7 cellular contexts compared by ENCODE assay signal in genomic region chr7:1569440-1569832, GRCh38. TPM values are rescaled to one million over a fixed set of nuclear protein-coding genes. Genes with fewer than 3 reads are reported as not detected.
DNase-seq lines count a peak whose midpoint lies in the region; ATAC-seq and TF ChIP-seq lines count a peak whose summit lies in the region.

No MANE protein-coding gene starts in this region.

- H3K4me2 ChIP-seq in HCT116 (ENCODE audit: low read length): peak overlapping the region; percentile 93
- H3K4me2 ChIP-seq in hepatocyte: peak overlapping the region; percentile 84

- H3K9me3 ChIP-seq in HCT116 (ENCODE audit: control insufficient read depth in 1 of 2, insufficient read depth in 1 of 2, low read depth in 1 of 2, low read length in 2 of 2): no peaks in the 10 kb centered on the region
- H3K9me3 ChIP-seq in T-helper 17 cell (ENCODE audit: control insufficient read depth, low read length, poor library complexity, severe bottlenecking): no peaks in the 10 kb centered on the region
- no peaks in the 10 kb centered on the region for H3K9me3 ChIP-seq in hepatocyte (ENCODE audit: low read depth)
- no peaks in the 10 kb centered on the region for H3K9me3 ChIP-seq in stomach smooth muscle (ENCODE audit: control insufficient read depth in 2 of 2, low read length in 2 of 2)

- peak overlapping the region; percentile 90 for H3K4me3 Mint-ChIP-seq in T-helper 17 cell

- TF ChIP-seq RAD21 in HCT116 (IDR thresholded peaks at IDR 0.05; ENCODE audit: low read depth): no peak

- H3K27me3 Mint-ChIP-seq in T-helper 17 cell: no peaks in the 10 kb centered on the region

- ATAC-seq in HCT116 (no peak; the same call in 1 of the 2 replicates), T-helper 17 cell (peak; percentile 48)

- no TSS peak for BruUV-seq in HCT116 (replicated peaks; lab: Mats Ljungman, UMichigan)

- POLR2A ChIA-PET in HCT116 (lab: Charles Lee): interaction anchor here (0.8 kb wide), 1 partner anchor 1251 kb away, joined by 3 read pairs; no protein-coding TSS in a partner anchor

- H3K4me3 ChIP-seq in HCT116 (replicated peaks in 1 of 2; ENCODE audit: low read depth in 1 of 2, low read length in 2 of 2): peak overlapping the region; percentile 93 to 95
- peak overlapping the region; percentile 98 for H3K4me3 ChIP-seq in hepatocyte
- H3K4me3 ChIP-seq in stomach smooth muscle (ENCODE audit: low read length in 2 of 2): peak overlapping the region; percentile 66 to 95

- TF ChIP-seq POLR2A in HCT116 (IDR thresholded peaks at IDR 0.05; ENCODE audit: borderline replicate concordance, extremely low read depth, insufficient read depth, insufficient read length): no peak

- no peak overlapping the region for H2AFZ ChIP-seq in HCT116 (ENCODE audit: low read depth, low read length, poor library complexity, severe bottlenecking)
- peak overlapping the region; percentile 67 for H2AFZ ChIP-seq in hepatocyte

- CTCF ChIA-PET in HCT116 (lab: Charles Lee): no interaction called here

- H3K79me2 ChIP-seq in HCT116 (ENCODE audit: insufficient read depth, low read length) (peaks cover 34% of the 10 kb centered on the region), hepatocyte (peaks cover 21% of the 10 kb centered on the region)

- H3K4me1 ChIP-seq in HCT116 (ENCODE audit: control insufficient read depth in 1 of 2, insufficient read depth in 2 of 2, low read length in 2 of 2): peaks cover 43 to 55% of the 10 kb centered on the region in 2 experiments
- H3K4me1 ChIP-seq in hepatocyte (ENCODE audit: insufficient read depth): peaks cover 34% of the 10 kb centered on the region
- peaks cover 22% of the 10 kb centered on the region for H3K4me1 ChIP-seq in stomach smooth muscle (ENCODE audit: control insufficient read depth, insufficient read depth, low read length)

- RAD21 ChIA-PET in HCT116 (lab: Charles Lee; ENCODE audit: low non-redundant PET in 1 of 2, low total read pairs in 2 of 2, uncharacterized antibody in 2 of 2, unreplicated experiment in 2 of 2): no interaction called here

- H3K27me3 ChIP-seq in HCT116 (ENCODE audit: insufficient read depth, low read length) (no peaks in the 10 kb centered on the region), hepatocyte (no peaks in the 10 kb centered on the region), stomach smooth muscle (ENCODE audit: control insufficient read depth in 1 of 2, insufficient read depth in 2 of 2, low read length in 2 of 2) (no peaks in the 10 kb centered on the region)

- 37% methylated on average over 27 of the region's 27 CpGs for WGBS in hepatocyte (ENCODE audit: low lambda C conversion rate, missing lambda C conversion rate)

- peak overlapping the region; percentile 98 for H3K27ac Mint-ChIP-seq in T-helper 17 cell

- peaks cover 19% of the 10 kb centered on the region for H3K4me1 Mint-ChIP-seq in T-helper 17 cell

- peak overlapping the region; percentile 96 for H3K9ac ChIP-seq in HCT116 (ENCODE audit: low read length)
- peak overlapping the region; percentile 67 to 73 for H3K9ac ChIP-seq in stomach smooth muscle (ENCODE audit: low read length in 2 of 2)

- H3K36me3 ChIP-seq in HCT116 (ENCODE audit: control insufficient read depth in 1 of 2, insufficient read depth in 2 of 2, low read length in 2 of 2): no peaks in the 10 kb centered on the region; a peak in 1 of 4 replicates
- H3K36me3 ChIP-seq in hepatocyte (replicated peaks; ENCODE audit: insufficient read depth, low read depth): no peaks in the 10 kb centered on the region
- H3K36me3 ChIP-seq in stomach smooth muscle (ENCODE audit: control insufficient read depth in 2 of 2, insufficient read depth in 2 of 2, low read length in 2 of 2): peaks cover 7 to 10% of the 10 kb centered on the region in 2 donors

- no peaks in the 10 kb centered on the region for H3K36me3 Mint-ChIP-seq in T-helper 17 cell (ENCODE audit: low read depth)

- DNase-seq in HCT116 (ENCODE audit: low read depth, low spot score): no peak
- peak in 1 of 3 donors; percentile 23 for DNase-seq in T-helper 17 cell
- DNase-seq in hepatocyte (ENCODE audit: low spot score): no peak
- no peak for DNase-seq in NCI-H2227 (lab: John Stamatoyannopoulos, UW; ENCODE audit: unreplicated experiment)
- DNase-seq in NCI-H345 (lab: John Stamatoyannopoulos, UW): no peak
- no peak for DNase-seq in NCI-H69 (lab: John Stamatoyannopoulos, UW)

- peak overlapping the region; percentile 98 for H3K27ac ChIP-seq in HCT116 (ENCODE audit: low read depth, low read length)
- H3K27ac ChIP-seq in hepatocyte: peak overlapping the region; percentile 99
- H3K27ac ChIP-seq in stomach smooth muscle (ENCODE audit: low read length): no peak overlapping the region

- H4K20me1 ChIP-seq in HCT116 (ENCODE audit: insufficient read depth): no peaks in the 10 kb centered on the region
- H4K20me1 ChIP-seq in hepatocyte (ENCODE audit: insufficient read depth, poor library complexity, severe bottlenecking): no peaks in the 10 kb centered on the region

- TF ChIP-seq CTCF in HCT116 (IDR thresholded peaks at IDR 0.05 in 2 of 3, conservative IDR thresholded peaks at IDR 0.05 in 1 of 3; ENCODE audit: borderline replicate concordance in 1 of 3, insufficient read depth in 1 of 3, low read depth in 2 of 3, low read length in 2 of 3): no peak
- TF ChIP-seq CTCF in hepatocyte (IDR thresholded peaks at IDR 0.05; ENCODE audit: poor library complexity): no peak

- H3K9me2 ChIP-seq in HCT116 (ENCODE audit: insufficient read depth): no peaks in the 10 kb centered on the region
- no peaks in the 10 kb centered on the region for H3K9me2 ChIP-seq in hepatocyte (replicated peaks; ENCODE audit: insufficient read depth)

- intact Hi-C loops in HCT116 (cut with micrococcal nuclease): no loop called here

TF ChIP-seq in HCT116, 20 proteins besides CTCF, POLR2A, EP300 and RAD21:
- TF ChIP-seq CBX3 (IDR thresholded peaks at IDR 0.05; ENCODE audit: low read depth) (no peak), SP1 (IDR thresholded peaks at IDR 0.05; ENCODE audit: low read depth) (no peak), FOSL1 (IDR thresholded peaks at IDR 0.05; ENCODE audit: low read depth) (no peak), EZH2 (IDR thresholded peaks at IDR 0.05) (no peak), EGR1 (IDR thresholded peaks at IDR 0.05; ENCODE audit: low read depth) (no peak), ZNF274 (IDR thresholded peaks at IDR 0.05; ENCODE audit: low read depth, low read length) (no peak), JUND (IDR thresholded peaks at IDR 0.05) (no peak)

RNA-seq across cellular contexts. Expression of gene PSMG3, which starts 0.4 kb away (rescaled TPM):
- total RNA-seq in HCT116 (2021; ENCODE audit: unreplicated experiment) (60.9 TPM), T-helper 17 cell (10 to 100 TPM; 22.8 to 23.6 TPM), hepatocyte (27.5 and 42.7 TPM in 2 replicates)
- polyA plus RNA-seq in HCT116 (2012): 82.1 and 82.9 TPM in 2 replicates
- 44.8 and 60.3 TPM in 2 replicates for polyA plus RNA-seq in hepatocyte

RNA-seq across cellular contexts. Expression of gene TMEM184A, which starts 13.4 kb away (rescaled TPM):
- 34.8 TPM for total RNA-seq in HCT116 (2021; ENCODE audit: unreplicated experiment)
- 21.4 and 21.7 TPM in 2 replicates for polyA plus RNA-seq in HCT116 (2012)
- not detected for total RNA-seq in T-helper 17 cell
- 14.5 and 23.4 TPM in 2 replicates for total RNA-seq in hepatocyte
- polyA plus RNA-seq in hepatocyte: 18.6 and 24.7 TPM in 2 replicates

RNA-seq across cellular contexts. Expression of gene MAFK, which starts 38.9 kb away (rescaled TPM):
- total RNA-seq in HCT116 (2021; ENCODE audit: unreplicated experiment) (56.3 TPM), T-helper 17 cell (10 to 100 TPM; 55.8 to 56.4 TPM), hepatocyte (14.6 and 24.0 TPM in 2 replicates)
- polyA plus RNA-seq in HCT116 (2012): 35.3 and 61.9 TPM in 2 replicates
- polyA plus RNA-seq in hepatocyte: 4.4 and 7.8 TPM in 2 replicates

Comparison
In these comparisons a context has a peak if more than half of its experiments do, and no peak if none do; other contexts are left out.
1. RNA of gene TMEM184A, which starts 13.4 kb away (total RNA-seq): 34.8 TPM in HCT116 (single experiment) and 14.5 to 23.4 TPM in hepatocyte; not detected in T-helper 17 cell; every median in the first group is over 10 times any median in the second.
2. Peak in every context shown above with its lines, with median percentiles within 50 percentile points of each other: H3K4me3 ChIP-seq.